10 cellular contexts compared by ENCODE assay signal in the genomic region with DNA sequence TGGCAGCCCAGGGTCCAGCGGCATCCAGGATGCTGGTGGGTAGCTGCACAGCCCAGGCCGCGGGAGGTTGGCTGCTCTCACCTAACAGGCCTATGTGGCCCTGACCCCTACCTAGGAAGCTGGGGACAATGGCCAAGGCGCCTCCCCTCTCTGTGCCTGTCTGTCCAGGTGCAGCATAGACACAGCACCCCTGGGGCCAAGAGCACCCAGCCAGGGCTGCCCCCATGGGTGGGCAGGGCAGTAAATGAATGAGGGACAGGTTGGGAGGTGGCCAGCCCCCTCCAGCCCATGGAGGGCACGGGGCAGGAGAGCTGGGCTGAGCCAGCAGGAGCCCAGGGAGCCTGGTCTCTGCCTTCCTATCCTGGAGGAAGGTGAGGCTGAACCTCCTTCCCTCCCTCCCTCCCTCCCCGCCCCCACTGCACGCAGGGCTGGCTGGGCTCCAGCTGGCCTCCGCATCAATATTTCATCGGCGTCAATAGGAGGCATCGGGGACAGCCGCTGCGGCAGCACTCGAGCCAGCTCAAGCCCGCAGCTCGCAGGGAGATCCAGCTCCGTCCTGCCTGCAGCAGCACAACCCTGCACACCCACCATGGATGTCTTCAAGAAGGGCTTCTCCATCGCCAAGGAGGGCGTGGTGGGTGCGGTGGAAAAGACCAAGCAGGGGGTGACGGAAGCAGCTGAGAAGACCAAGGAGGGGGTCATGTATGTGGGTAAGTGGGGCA. TPM values are rescaled to one million over a fixed set of nuclear protein-coding genes. Genes with fewer than 3 reads are reported as not detected.
A peak's percentile ranks its signal among the peaks of the same experiment; 100 is the strongest.
DNase-seq lines count a peak whose midpoint lies in the region; ATAC-seq and TF ChIP-seq lines count a peak whose summit lies in the region.
"Had no signal": no experiment of that assay in that cellular context is flagged by ENCODE, and none has a peak within 500 bp of the region (broad histone marks: within the 10 kb centered on the region; RNA-seq: fewer than 3 reads in every experiment).

Gene SNCG, plus strand, starts transcription at position 491 of the 722 bp plus-strand sequence. Its CDS starts 99 bp downstream, at position 590.

- peak within 1 kb of the TSS; percentile 30 for H3K4me3 ChIP-seq in mesodermal cell (ENCODE audit: extremely low read depth, insufficient read depth, low read length, poor library complexity, severe bottlenecking)
- H3K4me3 ChIP-seq in upper lobe of left lung: peak within 1 kb of the TSS; percentile 27 to 47 (median 38)

- ATAC-seq in upper lobe of left lung (ENCODE audit: low FRiP score in 2 of 2): peak in 1 of 2 donors; percentile 11
- no peak for ATAC-seq in HG03521 (IDR thresholded peaks at IDR 0.05; ENCODE audit: unreplicated experiment)
- ATAC-seq in GM18867 (IDR thresholded peaks at IDR 0.05; ENCODE audit: unreplicated experiment): no peak

- DNase-seq in NCI-H345 (lab: John Stamatoyannopoulos, UW) (peak; percentile 57), NCI-H345 treated with DMSO at 0.1 percent for 48 hours (lab: John Stamatoyannopoulos, UW; ENCODE audit: unreplicated experiment) (no peak), dermis microvascular lymphatic vessel endothelial cell (ENCODE audit: low read depth in 2 of 2) (peak; percentile 35 to 70), upper lobe of left lung (peak in 1 of 2 donors; percentile 84), NCI-H187 treated with DMSO at 0.1 percent for 48 hours (lab: John Stamatoyannopoulos, UW) (no peak)
- DNase-seq: naive B cell had no signal

- peaks cover 4% of the 10 kb centered on the region for H3K36me3 ChIP-seq in mesodermal cell (ENCODE audit: control insufficient read depth, insufficient read depth, low read length)
- H3K36me3 ChIP-seq in upper lobe of left lung: no peaks in the 10 kb centered on the region

- H3K9me3 ChIP-seq in mesodermal cell (ENCODE audit: control insufficient read depth, low read length) (peaks cover 8% of the 10 kb centered on the region), upper lobe of left lung (no peaks in the 10 kb centered on the region)

- H3K27me3 ChIP-seq in upper lobe of left lung: no peaks in the 10 kb centered on the region

- peak within 1 kb of the TSS; percentile 76 for H3K27ac ChIP-seq in mesodermal cell (ENCODE audit: low read depth, low read length, severe bottlenecking)
- peak within 1 kb of the TSS; percentile 81 to 90 (median 85) for H3K27ac ChIP-seq in upper lobe of left lung

- WGBS in mesodermal cell (ENCODE audit: insufficient coverage in 2 of 2), 2 experiments: 77% methylated on average over 14 to 17 of the region's 21 CpGs
- WGBS in upper lobe of left lung, 2 donors: 36 to 40% methylated on average over 9 of the region's 21 CpGs

- TF ChIP-seq CTCF in upper lobe of left lung (IDR thresholded peaks at IDR 0.05): no peak

- peaks cover 55% of the 10 kb centered on the region for H3K4me1 ChIP-seq in mesodermal cell (ENCODE audit: control insufficient read depth, insufficient read depth, low read length, poor library complexity, severe bottlenecking)
- H3K4me1 ChIP-seq in upper lobe of left lung: peaks cover 21 to 62% (median 52%) of the 10 kb centered on the region in 4 donors

- TF ChIP-seq EP300 in upper lobe of left lung (IDR thresholded peaks at IDR 0.05): no peak

- TF ChIP-seq POLR2A in upper lobe of left lung (IDR thresholded peaks at IDR 0.05): no peak

RNA-seq across cellular contexts. Expression of gene SNCG, which starts in this region (rescaled TPM):
- 108 and 137 TPM in 2 replicates for total RNA-seq in dermis microvascular lymphatic vessel endothelial cell
- 23.5 TPM for polyA plus RNA-seq in mesodermal cell (2013, experiment 1 of 2)
- 18.6 TPM for polyA plus RNA-seq in mesodermal cell (2013, experiment 2 of 2)
- total RNA-seq in upper lobe of left lung: 10 to 100 TPM in 1 of 6 donors, 1 to 10 TPM in 4, not detected in 1; 2.9 to 24.7 (median 6.4) TPM
- total RNA-seq: activated T-helper 2 cell treated with anti-CD3 and anti-CD28 coated beads, Interferon-gamma antibody, Interleukin-2, Interleukin-4, amounts not matched to agents 10 μg/mL and 5 μg/mL and 100 μg/mL, durations not matched to agents 14 hours and 24 hours and 36 hours had no signal

Comparison
In these comparisons a context has a peak if more than half of its experiments do, and no peak if none do; other contexts are left out.
1. DNase-seq: peak in NCI-H345 (single experiment) and dermis microvascular lymphatic vessel endothelial cell (2 of 2); none in NCI-H345 treated with DMSO at 0.1 percent for 48 hours (single experiment) and NCI-H187 treated with DMSO at 0.1 percent for 48 hours (single experiment).